1 cellular context compared by ENCODE assay signal in the genomic region with DNA sequence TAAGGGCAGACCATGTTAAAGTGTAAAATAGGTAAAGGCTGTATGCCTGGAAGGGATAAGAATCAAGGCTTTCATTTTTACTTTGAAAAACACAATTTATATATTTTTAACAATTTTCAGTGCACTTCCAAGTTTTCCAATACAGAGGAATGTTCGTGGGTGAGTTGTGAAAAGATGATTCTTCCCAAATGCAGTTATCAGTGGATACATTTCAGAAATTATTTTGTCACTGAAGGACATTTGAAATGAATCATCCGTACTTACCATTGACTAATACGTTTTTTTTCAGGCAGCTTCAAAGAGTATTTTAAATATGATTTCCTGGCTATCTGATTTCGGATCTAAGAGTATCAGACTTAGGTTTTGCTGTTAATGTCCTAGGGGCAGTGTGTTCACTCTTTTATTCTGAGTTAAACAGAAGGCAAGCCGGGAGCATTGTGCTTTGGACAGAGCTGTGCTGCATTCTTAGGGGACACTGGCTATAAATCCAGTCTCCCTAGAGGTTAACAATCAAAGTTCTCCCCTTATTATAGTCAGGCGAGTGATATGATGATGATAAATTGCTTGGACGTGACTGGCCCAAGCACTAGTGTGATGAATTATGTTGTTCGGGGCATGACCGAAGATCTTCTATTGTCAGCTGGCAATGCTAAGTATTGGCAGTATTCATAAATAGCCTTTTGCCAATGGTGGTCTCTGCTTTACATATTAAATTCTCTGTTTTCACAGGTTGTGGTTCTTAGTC.
TF ChIP-seq lines count a peak whose summit lies in the region.

No MANE protein-coding gene starts in this region.

TF ChIP-seq in GM23338, 12 proteins besides CTCF, POLR2A, EP300 and RAD21 (continued from another document):
- no peak for TF ChIP-seq REST (IDR thresholded peaks at IDR 0.05; ENCODE audit: unreplicated experiment)
- TF ChIP-seq EZH2 (IDR thresholded peaks at IDR 0.05; ENCODE audit: low read depth, unreplicated experiment): no peak
- TF ChIP-seq CREB1 (CRISPR knock-in tag; IDR thresholded peaks at IDR 0.05; ENCODE audit: low read depth): no peak
